In genomic region chr18:2998644-2999043, GRCh38 we compare ENCODE assay signal across 10 cellular contexts. TPM values are rescaled to one million over a fixed set of nuclear protein-coding genes. Genes with fewer than 3 reads are reported as not detected.
DNase-seq lines count a peak whose midpoint lies in the region; ATAC-seq, FAIRE-seq and TF ChIP-seq lines count a peak whose summit lies in the region.
"Had no signal": no experiment of that assay in that cellular context is flagged by ENCODE, and none has a peak within 500 bp of the region (broad histone marks: within the 10 kb centered on the region; RNA-seq: fewer than 3 reads in every experiment).

No MANE protein-coding gene starts in this region.

- no peaks in the 10 kb centered on the region for H3K9me1 ChIP-seq in K562 (ENCODE audit: control insufficient read depth, insufficient read depth, low read length)

- H2BK5ac ChIP-seq in mesenchymal stem cell (ENCODE audit: low read depth, low read length, poor library complexity, severe bottlenecking), result no peak overlapping the region

- no peaks in the 10 kb centered on the region for H3K27me3 Mint-ChIP-seq in activated T-cell treated with anti-CD3 and anti-CD28 coated beads, Interleukin-2, amount 50 U/mL, for 72 hours (ENCODE audit: low read depth)

- H2AK5ac ChIP-seq in mesenchymal stem cell (ENCODE audit: low read length, severe bottlenecking), result no peak overlapping the region

- FAIRE-seq in K562 (lab: Jason Lieb, UNC), result no peak
- FAIRE-seq: keratinocyte had no signal

- BruUV-seq in K562 (replicated peaks; lab: Mats Ljungman, UMichigan), result no TSS peak

- H3K4me3 Mint-ChIP-seq in activated T-cell treated with anti-CD3 and anti-CD28 coated beads, Interleukin-2, amount 50 U/mL, for 72 hours, result peak overlapping the region; percentile 75 to 91

- no peak overlapping the region for H3K4me3 ChIP-seq in K562
- H3K4me3 ChIP-seq in mesenchymal stem cell (ENCODE audit: insufficient read depth in 1 of 2, low read depth in 1 of 2, low read length in 2 of 2), result no peak overlapping the region
- H3K4me3 ChIP-seq in tibial nerve, result no peak overlapping the region

- intact Hi-C loops in K562 (cut with micrococcal nuclease), result no loop called here

- peak; percentile 28 to 45 for ATAC-seq in activated T-cell treated with anti-CD3 and anti-CD28 coated beads, Interleukin-2, amount 50 U/mL, for 72 hours (replicated peaks in 1 of 2)
- no peak for ATAC-seq in K562

- no peak overlapping the region for H3K9ac ChIP-seq in K562 (ENCODE audit: insufficient read depth in 1 of 2, low read depth in 2 of 2, low read length in 2 of 2)
- H3K9ac ChIP-seq in mesenchymal stem cell (ENCODE audit: low read length), result peak overlapping the region; percentile 36

- H4K20me1 ChIP-seq in K562 (replicated peaks; ENCODE audit: control insufficient read depth, insufficient read depth, low read length), result no peaks in the 10 kb centered on the region

- H3K4me2 ChIP-seq in K562 (ENCODE audit: insufficient read depth, low read length) (no peak overlapping the region), mesenchymal stem cell (ENCODE audit: low read length, poor library complexity, severe bottlenecking) (no peak overlapping the region)

- no peak for TF ChIP-seq CTCF in K562 (IDR thresholded peaks at IDR 0.05 in 2 of 3, conservative IDR thresholded peaks at IDR 0.05 in 1 of 3; ENCODE audit: insufficient read depth in 2 of 3, low read depth in 1 of 3, low read length in 3 of 3)
- TF ChIP-seq CTCF in tibial nerve (IDR thresholded peaks at IDR 0.05), result no peak

- no peak overlapping the region for H4K91ac ChIP-seq in mesenchymal stem cell (ENCODE audit: low read length)

- H3K79me1 ChIP-seq in mesenchymal stem cell (replicated peaks; ENCODE audit: low read length, poor library complexity, severe bottlenecking), result peaks cover 15% of the 10 kb centered on the region

- H3K79me2 ChIP-seq in K562 (ENCODE audit: control insufficient read depth, insufficient read depth, low read length), result peaks cover 88% of the 10 kb centered on the region

- peaks cover 8 to 17% of the 10 kb centered on the region in 2 donors for H3K36me3 Mint-ChIP-seq in activated T-cell treated with anti-CD3 and anti-CD28 coated beads, Interleukin-2, amount 50 U/mL, for 72 hours (ENCODE audit: insufficient read depth in 2 of 2)

- no peak overlapping the region for H2BK12ac ChIP-seq in mesenchymal stem cell (ENCODE audit: low read length in 2 of 2)

- H3K36me3 ChIP-seq in K562 (ENCODE audit: control insufficient read depth, insufficient read depth, low read length), result peaks cover 38% of the 10 kb centered on the region
- H3K36me3 ChIP-seq in mesenchymal stem cell (ENCODE audit: control insufficient read depth in 1 of 2, insufficient read depth in 2 of 2, low read depth in 1 of 2, low read length in 2 of 2), result peaks cover 3 to 18% of the 10 kb centered on the region in 2 experiments
- H3K36me3 ChIP-seq in tibial nerve, result peaks cover 0 to 16% (median 0%) of the 10 kb centered on the region in 3 donors

- POLR2A ChIA-PET in K562 (lab: Yijun Ruan, JAX), result interaction anchor here (0.6 to 1.8 kb wide), 4 partner anchors 8 to 194 kb away, joined by 3 to 8 read pairs (median 6); partner anchors contain the start of gene LPIN2

- no peak overlapping the region for H4K8ac ChIP-seq in mesenchymal stem cell (ENCODE audit: low read length)

- CTCF ChIA-PET in K562 (lab: Yijun Ruan, JAX; ENCODE audit: low intra/inter-chr PET ratio), result no interaction called here

- WGBS in K562 (ENCODE audit: insufficient coverage, low coverage, missing lambda C conversion rate), result 85% methylated on average over 3 of the region's 3 CpGs
- 93% methylated on average over 3 of the region's 3 CpGs for WGBS in mesenchymal stem cell
- WGBS in tibial nerve, 2 donors, result 76 to 79% methylated on average over 3 of the region's 3 CpGs

- TF ChIP-seq EP300 in K562 (IDR thresholded peaks at IDR 0.05; ENCODE audit: low read length) (no peak), tibial nerve (IDR thresholded peaks at IDR 0.05) (no peak)

- no peak overlapping the region for H3K18ac ChIP-seq in mesenchymal stem cell (ENCODE audit: low read depth in 1 of 2, low read length in 2 of 2)

- TF ChIP-seq POLR2A in K562 (conservative IDR thresholded peaks at IDR 0.05), result no peak
- TF ChIP-seq POLR2A in tibial nerve (IDR thresholded peaks at IDR 0.05), result no peak

- no peaks in the 10 kb centered on the region for H3K9me3 Mint-ChIP-seq in activated T-cell treated with anti-CD3 and anti-CD28 coated beads, Interleukin-2, amount 50 U/mL, for 72 hours

- no peak overlapping the region for H3K14ac ChIP-seq in mesenchymal stem cell (ENCODE audit: low read length in 2 of 2)

- TF ChIP-seq RAD21 in K562 (CRISPR knock-in tag; conservative IDR thresholded peaks at IDR 0.05 in 1 of 2, IDR thresholded peaks at IDR 0.05 in 1 of 2), result no peak

- H3K23ac ChIP-seq in mesenchymal stem cell (ENCODE audit: low read length in 2 of 2), result no peak overlapping the region

- H3K4me1 ChIP-seq in K562 (replicated peaks in 1 of 2; ENCODE audit: control insufficient read depth in 2 of 2, insufficient read depth in 2 of 2, low read length in 2 of 2) (peaks cover 14 to 38% of the 10 kb centered on the region in 2 experiments), mesenchymal stem cell (ENCODE audit: control insufficient read depth, insufficient read depth, low read depth, low read length) (peaks cover 6% of the 10 kb centered on the region), tibial nerve (peaks cover 0 to 43% (median 22%) of the 10 kb centered on the region in 4 donors)

- H3K27ac ChIP-seq in K562 (ENCODE audit: extremely low read depth, low read depth, low read length), result no peak overlapping the region; the same call in 2 of the 3 replicates
- no peak overlapping the region for H3K27ac ChIP-seq in mesenchymal stem cell (ENCODE audit: low read length, poor library complexity, severe bottlenecking)
- H3K27ac ChIP-seq in tibial nerve, result peak overlapping the region; percentile 61 to 79 (median 68)

- no peaks in the 10 kb centered on the region for H3K9me3 ChIP-seq in K562 (replicated peaks; ENCODE audit: control insufficient read depth, insufficient read depth, low read depth, low read length)
- H3K9me3 ChIP-seq in mesenchymal stem cell (ENCODE audit: control insufficient read depth, low read length), result no peaks in the 10 kb centered on the region
- peaks cover 0 to 6% (median 0%) of the 10 kb centered on the region in 4 donors for H3K9me3 ChIP-seq in tibial nerve

- no peak overlapping the region for H2BK15ac ChIP-seq in mesenchymal stem cell (ENCODE audit: low read depth, poor library complexity, severe bottlenecking)

- H3K27ac Mint-ChIP-seq in activated T-cell treated with anti-CD3 and anti-CD28 coated beads, Interleukin-2, amount 50 U/mL, for 72 hours, result peak overlapping the region; percentile 99

- DNase-seq in activated T-cell treated with anti-CD3 and anti-CD28 coated beads, Interleukin-2, amount 50 U/mL, for 72 hours, result no peak
- no peak for DNase-seq in activated T-cell treated with anti-CD3 and anti-CD28 coated beads, Interleukin-2, amount 50 U/mL, for 48 hours
- DNase-seq in K562 (ENCODE audit: extremely low read depth in 1 of 4, low spot score in 3 of 4) (no peak), mesenchymal stem cell (no peak), tibial nerve (ENCODE audit: low spot score in 2 of 2) (no peak), anterior cingulate cortex (lab: John Stamatoyannopoulos, UW) (no peak), DMS 273 treated with DMSO at 0.1 percent for 48 hours (lab: John Stamatoyannopoulos, UW) (no peak), superior temporal gyrus (ENCODE audit: extremely low spot score) (no peak)
- DNase-seq: effector CD4-positive, alpha-beta T cell had no signal

- in situ Hi-C loops in K562 (cut with MboI), result no loop called here

- no peak overlapping the region for H3K4ac ChIP-seq in mesenchymal stem cell (ENCODE audit: low read depth in 1 of 2, low read length in 2 of 2)

- H2AFZ ChIP-seq in K562 (ENCODE audit: low read depth, low read length), result no peak overlapping the region
- H2AFZ ChIP-seq in mesenchymal stem cell (ENCODE audit: low read depth, low read length), result no peak overlapping the region

- peaks cover 92% of the 10 kb centered on the region for H3K4me1 Mint-ChIP-seq in activated T-cell treated with anti-CD3 and anti-CD28 coated beads, Interleukin-2, amount 50 U/mL, for 72 hours (ENCODE audit: low read depth)

- H2BK120ac ChIP-seq in mesenchymal stem cell (ENCODE audit: low read depth, low read length), result no peak overlapping the region

- H3K27me3 ChIP-seq in K562 (ENCODE audit: control insufficient read depth in 2 of 2, insufficient read depth in 2 of 2, low read length in 2 of 2) (no peaks in the 10 kb centered on the region), mesenchymal stem cell (ENCODE audit: control insufficient read depth in 1 of 2, insufficient read depth in 1 of 2, low read length in 2 of 2) (no peaks in the 10 kb centered on the region), tibial nerve (no peaks in the 10 kb centered on the region)

TF ChIP-seq in K562, 482 proteins besides CTCF, POLR2A, EP300 and RAD21:
- TF ChIP-seq DDX20 (tag; IDR thresholded peaks at IDR 0.05; ENCODE audit: low read depth), result 0 out of 2 replicates have a peak, but pooled peaks have one; percentile 33
- TF ChIP-seq KHSRP (IDR thresholded peaks at IDR 0.05), result no peak
- TF ChIP-seq GTF2E2 (tag; IDR thresholded peaks at IDR 0.05), result no peak

RNA-seq across cellular contexts. Expression of gene LPIN2, which starts 14.3 kb away (rescaled TPM):
- 100 to 1,000 TPM; 101 to 106 TPM for total RNA-seq in activated T-cell treated with anti-CD3 and anti-CD28 coated beads, Interleukin-2, amount 50 U/mL, for 72 hours
- 45.6 and 69.6 TPM in 2 replicates for total RNA-seq in K562 (2011; cell fraction: chromatin; rRNA removed; ENCODE audit: low replicate concordance)
- total RNA-seq in K562 (2011; cell fraction: nucleolus; rRNA removed), result 29.0 and 29.5 TPM in 2 replicates
- total RNA-seq in K562 (2011; cell fraction: nucleoplasm; rRNA removed), result 35.7 and 37.3 TPM in 2 replicates
- total RNA-seq in K562 (2014; rRNA removed) (21.0 and 23.3 TPM in 2 replicates), K562 (2014; rRNA removed; fragmentation: Illumina TruSeq; extraction: Trizol) (20.6 and 23.5 TPM in 2 replicates), K562 (2015; rRNA removed; fragmentation: Illumina TruSeq; extraction: Trizol) (24.3 and 25.3 TPM in 2 replicates), K562 (2021) (26.1 and 31.7 TPM in 2 replicates), tibial nerve (10 to 100 TPM; 22.7 to 29.3 (median 25.8) TPM)
- polyA plus RNA-seq in K562 (2011; rRNA removed) (33.2 and 34.8 TPM in 2 replicates), K562 (2014; fragmentation: Illumina TruSeq; extraction: Trizol) (24.2 and 30.3 TPM in 2 replicates), K562 (2014; fragmentation: Nextera tagmentation; extraction: Ambion mirVana) (1 to 10 TPM; 5.2 to 7.6 TPM), K562 (2014; rRNA removed) (23.0 and 24.6 TPM in 2 replicates)
- 17.2 and 25.7 TPM in 2 replicates for polyA plus RNA-seq in K562 (2011; cell fraction: cytosol; rRNA removed)
- 37.4 and 44.9 TPM in 2 replicates for polyA plus RNA-seq in K562 (2011; cell fraction: nucleus; rRNA removed)
- 18.3 and 28.4 TPM in 2 replicates for polyA plus RNA-seq in K562 (2012)
- 41.5 and 47.0 TPM in 2 replicates for polyA minus RNA-seq in K562 (2011; rRNA and poly(A)+ RNA removed)
- 22.2 and 22.3 TPM in 2 replicates for polyA minus RNA-seq in K562 (2011; cell fraction: cytosol; rRNA and poly(A)+ RNA removed)
- polyA minus RNA-seq in K562 (2011; cell fraction: nucleus; rRNA and poly(A)+ RNA removed), result 20.3 and 39.2 TPM in 2 replicates
- polyA plus RNA-seq in mesenchymal stem cell (2013, experiment 1 of 2), result 28.4 TPM
- polyA plus RNA-seq in mesenchymal stem cell (2013, experiment 2 of 2), result 28.0 TPM

Comparison
In these comparisons a context has a peak if more than half of its experiments do, and no peak if none do; other contexts are left out.
1. H3K27ac ChIP-seq: peak in tibial nerve (4 of 4); none in K562 (single experiment) and mesenchymal stem cell (single experiment).